Comparison of ENCODE assay signal across 15 cellular contexts in genomic region chr2:165675551-165675968, GRCh38.
DNase-seq lines count a peak whose midpoint lies in the region; ATAC-seq, FAIRE-seq and TF ChIP-seq lines count a peak whose summit lies in the region.
"Had no signal": no experiment of that assay in that cellular context is flagged by ENCODE, and none has a peak within 500 bp of the region (broad histone marks: within the 10 kb centered on the region; RNA-seq: fewer than 3 reads in every experiment).

No MANE protein-coding gene starts in this region.

- no TSS peak for BruUV-seq in A673 (replicated peaks; lab: Mats Ljungman, UMichigan)

- POLR2A ChIA-PET in A673 (lab: Charles Lee; ENCODE audit: low non-redundant PET), result no interaction called here

- no peak overlapping the region for H3K27ac Mint-ChIP-seq in activated naive CD8-positive, alpha-beta T cell treated with anti-CD3 and anti-CD28 coated beads, Interleukin-2, amount 50 U/mL, for 24 hours
- H3K27ac Mint-ChIP-seq: activated T-helper 2 cell treated with anti-CD3 and anti-CD28 coated beads, Interferon-gamma antibody, Interleukin-2, Interleukin-4, amounts not matched to agents 10 μg/mL and 5 μg/mL and 100 μg/mL, durations not matched to agents 14 hours and 24 hours and 36 hours; stimulated activated naive CD8-positive, alpha-beta T cell treated with anti-CD3 and anti-CD28 coated beads, Interleukin-15, Interleukin-2, amounts not matched to agents 100 ng/mL and 50 ng/mL, for 24 hours had no signal

- H3K4me1 Mint-ChIP-seq in activated naive CD8-positive, alpha-beta T cell treated with anti-CD3 and anti-CD28 coated beads, Interleukin-2, amount 50 U/mL, for 24 hours, result peaks cover 4% of the 10 kb centered on the region

- TF ChIP-seq POLR2A in body of pancreas (IDR thresholded peaks at IDR 0.05), result no peak

- no peaks in the 10 kb centered on the region for H3K36me3 Mint-ChIP-seq in activated naive CD8-positive, alpha-beta T cell treated with anti-CD3 and anti-CD28 coated beads, Interleukin-2, amount 50 U/mL, for 24 hours (ENCODE audit: low read depth)

- H3K9me3 Mint-ChIP-seq in activated naive CD8-positive, alpha-beta T cell treated with anti-CD3 and anti-CD28 coated beads, Interleukin-2, amount 50 U/mL, for 24 hours, result no peaks in the 10 kb centered on the region
- H3K9me3 Mint-ChIP-seq: activated T-helper 2 cell treated with anti-CD3 and anti-CD28 coated beads, Interferon-gamma antibody, Interleukin-2, Interleukin-4, amounts not matched to agents 10 μg/mL and 5 μg/mL and 100 μg/mL, durations not matched to agents 14 hours and 24 hours and 36 hours had no signal

- ATAC-seq in GM18858 (IDR thresholded peaks at IDR 0.05; ENCODE audit: unreplicated experiment) (peak; percentile 36), body of pancreas (peak; percentile 50), pancreas (peak in 3 of 4 donors; percentile 60 to 81 (median 62))
- ATAC-seq in activated naive CD8-positive, alpha-beta T cell treated with anti-CD3 and anti-CD28 coated beads, Interleukin-2, amount 50 U/mL, for 24 hours, result no peak
- ATAC-seq: left lobe of liver, right lobe of liver had no signal

- H3K4me3 Mint-ChIP-seq in activated naive CD8-positive, alpha-beta T cell treated with anti-CD3 and anti-CD28 coated beads, Interleukin-2, amount 50 U/mL, for 24 hours, result no peak overlapping the region
- H3K4me3 Mint-ChIP-seq: nephron; stimulated activated naive CD8-positive, alpha-beta T cell treated with anti-CD3 and anti-CD28 coated beads, Interleukin-15, Interleukin-2, amounts not matched to agents 100 ng/mL and 50 ng/mL, for 24 hours had no signal

- no peak for TF ChIP-seq CTCF in body of pancreas (IDR thresholded peaks at IDR 0.05)
- no peak for TF ChIP-seq CTCF in pancreas (IDR thresholded peaks at IDR 0.05)
- no peak for TF ChIP-seq CTCF in A673 (conservative IDR thresholded peaks at IDR 0.05; ENCODE audit: low read depth, low read length)

- H3K9me3 ChIP-seq in body of pancreas (no peaks in the 10 kb centered on the region), pancreas (no peaks in the 10 kb centered on the region), A673 (ENCODE audit: low read depth, low read length, poor library complexity, severe bottlenecking) (peaks cover 12% of the 10 kb centered on the region)
- H3K9me3 ChIP-seq: right lobe of liver had no signal

- peak; percentile 95 for DNase-seq in LHCN-M2 (ENCODE audit: low read depth)
- no peak for DNase-seq in body of pancreas
- no peak for DNase-seq in pancreas
- no peak for DNase-seq in stimulated activated CD4-positive, alpha-beta T cell treated with anti-CD3 and anti-CD28 coated beads, Interleukin-2, amount 100 ng/mL, for 48 hours
- DNase-seq in A673 (ENCODE audit: low spot score), result no peak
- DNase-seq in activated naive CD8-positive, alpha-beta T cell treated with anti-CD3 and anti-CD28 coated beads, Interleukin-2, amount 50 U/mL, for 24 hours, result no peak
- DNase-seq in head of caudate nucleus, result no peak
- DNase-seq: C1 segment of cervical spinal cord, NCI-H524, right lobe of liver had no signal

- WGBS in body of pancreas, 2 donors, result 37 to 47% methylated on average over 1 of the region's 1 CpG
- WGBS in pancreas, 2 donors, result 33 to 38% methylated on average over 1 of the region's 1 CpG

- H3K4me3 ChIP-seq in body of pancreas, result no peak overlapping the region
- no peak overlapping the region for H3K4me3 ChIP-seq in pancreas
- H3K4me3 ChIP-seq in A673 (ENCODE audit: low read depth, low read length, poor library complexity, severe bottlenecking), result no peak overlapping the region
- H3K4me3 ChIP-seq: right lobe of liver had no signal

- H3K27me3 ChIP-seq in body of pancreas (no peaks in the 10 kb centered on the region), pancreas (no peaks in the 10 kb centered on the region), A673 (replicated peaks; ENCODE audit: insufficient read depth, low read depth, low read length, poor library complexity) (no peaks in the 10 kb centered on the region)
- H3K27me3 ChIP-seq: right lobe of liver had no signal

- FAIRE-seq in pancreas (lab: Jason Lieb, UNC), result no peak

- H3K4me1 ChIP-seq in body of pancreas (no peaks in the 10 kb centered on the region), pancreas (peaks cover 0 to 8% (median 0%) of the 10 kb centered on the region in 3 donors), A673 (ENCODE audit: insufficient read depth, low read length, poor library complexity, severe bottlenecking) (peaks cover 22% of the 10 kb centered on the region)
- H3K4me1 ChIP-seq: right lobe of liver had no signal

- H3K27me3 Mint-ChIP-seq in activated naive CD8-positive, alpha-beta T cell treated with anti-CD3 and anti-CD28 coated beads, Interleukin-2, amount 50 U/mL, for 24 hours, result no peaks in the 10 kb centered on the region
- H3K27me3 Mint-ChIP-seq: stimulated activated naive CD8-positive, alpha-beta T cell treated with anti-CD3 and anti-CD28 coated beads, Interleukin-15, Interleukin-2, amounts not matched to agents 100 ng/mL and 50 ng/mL, for 24 hours had no signal

- H3K27ac ChIP-seq in body of pancreas, result no peak overlapping the region
- no peak overlapping the region for H3K27ac ChIP-seq in pancreas
- no peak overlapping the region for H3K27ac ChIP-seq in A673 (ENCODE audit: low read depth, low read length, poor library complexity, severe bottlenecking)
- H3K27ac ChIP-seq: right lobe of liver had no signal

- CTCF ChIA-PET in A673 (lab: Charles Lee), result no interaction called here

- H3K36me3 ChIP-seq in body of pancreas (replicated peaks in 1 of 2; ENCODE audit: insufficient read depth in 1 of 2, low read depth in 2 of 2), result no peaks in the 10 kb centered on the region
- H3K36me3 ChIP-seq in pancreas, result no peaks in the 10 kb centered on the region
- peaks cover 53% of the 10 kb centered on the region for H3K36me3 ChIP-seq in A673 (ENCODE audit: insufficient read depth, low read length, poor library complexity, severe bottlenecking)
- H3K36me3 ChIP-seq: right lobe of liver had no signal

- intact Hi-C loops in body of pancreas (cut with DNase I), result no loop called here
- intact Hi-C loops in pancreas (cut with DNase I), result no loop called here
- intact Hi-C loops in A673 (cut with micrococcal nuclease; ENCODE audit: unreplicated experiment), result no loop called here
- intact Hi-C loops in head of caudate nucleus (cut with DNase I), result no loop called here
